11 cellular contexts compared by ENCODE assay signal in the genomic region with DNA sequence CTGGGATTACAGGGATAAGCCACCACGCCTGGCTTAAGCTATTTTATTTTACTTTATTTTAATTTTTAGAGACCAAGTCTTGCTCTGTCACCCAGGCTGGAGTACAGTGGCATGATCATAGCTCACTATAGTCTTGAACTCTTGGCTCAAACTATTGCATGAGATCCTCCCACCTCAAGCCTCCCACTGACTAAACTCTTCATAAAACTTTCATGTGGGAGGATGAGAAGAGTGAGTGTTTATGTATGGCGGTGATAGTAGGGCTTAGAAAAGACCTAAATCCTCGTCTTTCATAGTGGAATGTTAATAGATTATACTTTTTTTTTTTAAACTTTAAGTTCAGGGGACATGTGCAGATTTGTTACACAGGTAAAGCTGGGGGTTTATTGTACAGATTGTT.
"Had no signal": no experiment of that assay in that cellular context is flagged by ENCODE, and none has a peak within 500 bp of the region (broad histone marks: within the 10 kb centered on the region; RNA-seq: fewer than 3 reads in every experiment).

No MANE protein-coding gene starts in this region.

- H3K27ac ChIP-seq: adrenal gland, ascending aorta, body of pancreas, brain microvascular endothelial cell, breast epithelium, cardiac muscle cell had no signal

- H3K36me3 ChIP-seq: adrenal gland, ascending aorta, brain microvascular endothelial cell, breast epithelium, cardiac muscle cell had no signal

- H3K9me3 ChIP-seq: adrenal gland, ascending aorta, body of pancreas, breast epithelium had no signal

- H3K4me3 ChIP-seq: adrenal gland, ascending aorta, body of pancreas, breast epithelium, cardiac muscle cell had no signal

- H3K4me1 ChIP-seq: adrenal gland, ascending aorta, breast epithelium had no signal

- ATAC-seq: activated naive CD4-positive, alpha-beta T cell treated with anti-CD3 and anti-CD28 coated beads, Interleukin-2, amount 50 U/mL, for 72 hours; activated naive CD8-positive, alpha-beta T cell treated with anti-CD3 and anti-CD28 coated beads, Interleukin-2, amount 50 U/mL, for 24 hours; activated T-cell treated with anti-CD3 and anti-CD28 coated beads, Interleukin-2, amount 50 U/mL, for 4 hours; activated T-cell treated with anti-CD3 and anti-CD28 coated beads, Interleukin-2, amount 50 U/mL, for 72 hours; activated T-helper 17 cell treated with anti-CD3 and anti-CD28 coated beads, Interleukin-2, amount 50 U/mL, for 72 hours; body of pancreas had no signal
